ENCODE assay signal across 8 cellular contexts in the genomic region with DNA sequence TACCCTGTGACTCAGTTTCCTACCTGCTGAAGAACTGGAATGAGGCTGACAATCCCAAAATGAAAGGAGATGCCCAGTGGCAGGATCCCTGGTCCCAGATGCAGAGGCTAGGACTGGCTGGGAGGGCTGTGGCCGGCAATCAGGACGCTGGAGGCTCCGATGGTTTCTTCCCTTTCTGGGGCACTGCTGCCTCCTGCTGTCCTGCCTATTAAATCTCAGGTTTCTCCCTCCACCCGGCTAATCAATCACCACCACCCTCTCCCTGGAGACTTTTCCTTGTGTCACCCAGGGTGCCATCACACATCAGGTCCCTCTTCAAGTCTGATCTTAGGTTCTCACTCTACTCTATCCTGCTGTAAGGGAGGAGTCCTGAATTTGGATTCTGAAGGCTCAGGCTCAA.
DNase-seq lines count a peak whose midpoint lies in the region; ATAC-seq and TF ChIP-seq lines count a peak whose summit lies in the region.

No MANE protein-coding gene starts in this region.

- DNase-seq in NCI-H524 (lab: John Stamatoyannopoulos, UW) (peak; percentile 6 to 60), NCI-H524 treated with DMSO at 0.1 percent for 48 hours (lab: John Stamatoyannopoulos, UW) (no peak), NCI-H460 (ENCODE audit: extremely low read depth, low read depth) (peak; percentile 44), astrocyte of the spinal cord (ENCODE audit: low read depth, low spot score) (peak; percentile 66), hypothalamus (lab: John Stamatoyannopoulos, UW) (peak in 42 of 51 donors; percentile 3 to 65 (median 35)), gastrocnemius medialis (peak in 1 of 2 donors; percentile 13)

- H3K9me3 ChIP-seq in gastrocnemius medialis = no peaks in the 10 kb centered on the region

- intact Hi-C loops in gastrocnemius medialis (cut with DNase I; ENCODE audit: low total_unique reads) = no loop called here

- H3K27ac ChIP-seq in gastrocnemius medialis = no peak overlapping the region

- in situ Hi-C loops in astrocyte of the spinal cord (cut with HindIII; ENCODE audit: low sequenced_read_pairs) (no loop called here), gastrocnemius medialis (cut with MboI; ENCODE audit: low sequenced_read_pairs in 4 of 4) (loop anchor here (5.0 kb wide), 2 partner anchors 116 to 121 kb away; no protein-coding TSS in a partner anchor)

- TF ChIP-seq CTCF in astrocyte of the spinal cord (IDR thresholded peaks at IDR 0.05; ENCODE audit: low read depth, low read length) (peak; percentile 72), gastrocnemius medialis (IDR thresholded peaks at IDR 0.05 in 4 of 5, conservative IDR thresholded peaks at IDR 0.05 in 1 of 5) (peak in 3 of 5 experiments; percentile 49 to 53 (median 51))

- TF ChIP-seq POLR2A in gastrocnemius medialis (IDR thresholded peaks at IDR 0.05) = no peak

- H3K36me3 ChIP-seq in gastrocnemius medialis = no peaks in the 10 kb centered on the region

- peak; percentile 73 for ATAC-seq in HG02798 (IDR thresholded peaks at IDR 0.05; ENCODE audit: poor library complexity, unreplicated experiment)
- peak in 1 of 2 donors; percentile 24 for ATAC-seq in gastrocnemius medialis
- no peak for ATAC-seq in HG03469 (IDR thresholded peaks at IDR 0.05; ENCODE audit: unreplicated experiment)

- H3K27me3 ChIP-seq in gastrocnemius medialis = no peaks in the 10 kb centered on the region

- H3K4me1 ChIP-seq in gastrocnemius medialis = peaks cover 5 to 15% of the 10 kb centered on the region in 2 donors

- H3K4me3 ChIP-seq in astrocyte of the spinal cord (ENCODE audit: low read depth, low read length) (peak overlapping the region; percentile 37), gastrocnemius medialis (peak overlapping the region; percentile 23 to 33 (median 28))
